Comparison of ENCODE assay signal across 10 cellular contexts in the genomic region with DNA sequence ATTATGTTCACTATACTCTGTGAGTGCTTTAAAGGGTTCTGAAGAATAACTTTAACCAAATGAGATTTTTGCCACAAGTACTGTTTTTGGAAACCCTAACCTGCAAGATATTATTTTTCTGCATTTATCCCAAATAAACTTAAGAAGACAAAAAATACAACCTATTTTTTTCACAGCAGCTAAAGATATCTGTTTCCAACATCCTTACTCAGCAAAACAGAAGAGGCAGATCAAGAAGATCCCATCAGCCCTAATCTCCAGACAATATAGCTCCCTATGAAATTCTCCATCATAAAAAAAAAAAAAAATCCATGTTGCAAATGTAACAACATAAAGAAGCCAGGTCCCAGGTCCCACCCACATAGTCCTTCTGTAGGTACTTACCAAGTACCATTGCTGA. TPM values are rescaled to one million over a fixed set of nuclear protein-coding genes. Genes with fewer than 3 reads are reported as not detected.
"Had no signal": no experiment of that assay in that cellular context is flagged by ENCODE, and none has a peak within 500 bp of the region (broad histone marks: within the 10 kb centered on the region; RNA-seq: fewer than 3 reads in every experiment).

No MANE protein-coding gene starts in this region.

- H2AFZ ChIP-seq: GM23248 had no signal

- H3K27ac ChIP-seq: GM23248, HL-60 had no signal

- ATAC-seq: HCT116 had no signal

- H3K4me1 ChIP-seq: HAP-1 had no signal

- H3K4me3 ChIP-seq: GM23248, HAP-1 had no signal

- H3K9ac ChIP-seq: GM23248 had no signal

- DNase-seq: GM23248, GOT3, H7, HFFc6, KG1 had no signal

- H3K36me3 ChIP-seq: HAP-1 had no signal

- H3K9me3 ChIP-seq: HAP-1 had no signal

RNA-seq across cellular contexts. Expression of gene PCSK1, which starts 7.6 kb away (rescaled TPM):
- total RNA-seq: H4, HFFc6 had no signal
- polyA plus RNA-seq: IgD-negative memory B cell had no signal
